19 cellular contexts compared by ENCODE assay signal in the genomic region with DNA sequence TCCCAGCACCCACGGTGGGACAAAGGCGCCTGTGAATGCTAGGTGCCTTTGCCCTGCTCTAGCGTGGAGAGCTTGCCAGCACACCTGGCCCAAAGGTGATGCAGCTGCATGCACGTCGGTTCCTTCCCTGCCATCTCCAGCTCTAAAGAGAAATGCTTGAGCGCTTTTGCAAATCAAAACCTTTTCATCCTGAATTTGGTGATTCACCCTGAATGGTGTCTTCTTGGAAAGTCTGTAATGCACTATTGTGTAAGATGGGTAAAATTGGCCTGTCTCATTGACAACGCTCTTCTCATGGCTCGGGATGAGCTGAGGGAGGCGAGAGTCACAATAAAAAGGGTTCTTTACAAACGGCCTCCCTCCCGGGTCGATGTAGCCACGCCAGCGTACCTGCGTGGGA.
DNase-seq lines count a peak whose midpoint lies in the region; FAIRE-seq and TF ChIP-seq lines count a peak whose summit lies in the region.
"Had no signal": no experiment of that assay in that cellular context is flagged by ENCODE, and none has a peak within 500 bp of the region (broad histone marks: within the 10 kb centered on the region; RNA-seq: fewer than 3 reads in every experiment).

No MANE protein-coding gene starts in this region.

- H3K79me2 ChIP-seq in H9 (ENCODE audit: insufficient read depth, low read length) = no peaks in the 10 kb centered on the region

- H2BK12ac ChIP-seq in H9 (ENCODE audit: insufficient read length, low read depth, low read length) = no peak overlapping the region

- no peaks in the 10 kb centered on the region for H3K27me3 ChIP-seq in H9 (ENCODE audit: insufficient read depth, low read length)
- H3K27me3 ChIP-seq: BE2C had no signal

- no peak overlapping the region for H3K14ac ChIP-seq in H9 (ENCODE audit: insufficient read depth, low read length)

- H3K4me1 ChIP-seq in H9 (ENCODE audit: insufficient read depth, low read length) = peaks cover 9% of the 10 kb centered on the region; the same call in 1 of the 2 replicates
- H3K4me1 ChIP-seq: BE2C had no signal

- no peak overlapping the region for H3T11ph ChIP-seq in H9 (ENCODE audit: low read length)

- H3K23ac ChIP-seq in H9 (ENCODE audit: insufficient read length, low read depth, low read length) = no peak overlapping the region

- no peaks in the 10 kb centered on the region for H3K23me2 ChIP-seq in H9 (ENCODE audit: insufficient read length, low read depth, low read length, poor library complexity, severe bottlenecking)

- H3K18ac ChIP-seq in H9 (ENCODE audit: insufficient read length, low read depth, low read length) = no peak overlapping the region

- WGBS in H9 (ENCODE audit: extremely low coverage, insufficient read length, low lambda C conversion rate) = no CpG with 5 or more reads among the region's 15 CpGs

- DNase-seq in H9 = no peak
- DNase-seq in SK-MEL-5 (ENCODE audit: low read depth, low spot score) = peak; percentile 8
- peak; percentile 59 for DNase-seq in epithelial cell of esophagus (ENCODE audit: low read depth)
- DNase-seq in renal cortical epithelial cell (ENCODE audit: low read depth) = peak; percentile 17
- no peak for DNase-seq in GF-D8 (lab: John Stamatoyannopoulos, UW)
- no peak for DNase-seq in GM19239 (ENCODE audit: insufficient read length, low spot score)
- DNase-seq in CD14-positive monocyte (ENCODE audit: low spot score) = no peak
- DNase-seq: BE2C; CD4-positive, CD25-positive, alpha-beta regulatory T cell; EL; NCI-H1092; NCI-H1436 treated with DMSO at 0.1 percent for 48 hours; NCI-H2029; NCI-H2171; NCI-H524 treated with DMSO at 0.1 percent for 48 hours; NCI-H82; SIG-M5 had no signal

- H3K9me3 ChIP-seq in H9 (ENCODE audit: control insufficient read depth, low read depth, low read length) = peaks cover 5% of the 10 kb centered on the region
- H3K9me3 ChIP-seq: BE2C had no signal

- no peak overlapping the region for H4K5ac ChIP-seq in H9 (ENCODE audit: insufficient read length, low read depth, low read length)

- no peak overlapping the region for H3K4ac ChIP-seq in H9 (ENCODE audit: low read depth, low read length)

- no peak overlapping the region for H2AFZ ChIP-seq in H9 (ENCODE audit: low read length)

- H3K9me3 Mint-ChIP-seq in H9 (peaks cover 10 to 15% of the 10 kb centered on the region in 2 experiments), CD14-positive monocyte (peaks cover 2 to 9% (median 5%) of the 10 kb centered on the region in 7 donors)

- H3K36me3 Mint-ChIP-seq in H9 (ENCODE audit: insufficient read depth in 1 of 3, low read depth in 3 of 3) (peaks cover 7 to 19% (median 8%) of the 10 kb centered on the region in 3 experiments; a peak in 6 of 7 replicates), CD14-positive monocyte (no peaks in the 10 kb centered on the region)
- H3K36me3 Mint-ChIP-seq: CD4-positive, CD25-positive, alpha-beta regulatory T cell had no signal

- in situ Hi-C loops in SK-MEL-5 (cut with HindIII; ENCODE audit: low pct_unique_long_range_greater_than_20kb, low sequenced_read_pairs) = no loop called here

- no peaks in the 10 kb centered on the region for H3K79me1 ChIP-seq in H9 (ENCODE audit: insufficient read depth, low read depth, low read length, poor library complexity, severe bottlenecking)

- no peaks in the 10 kb centered on the region for H4K20me1 ChIP-seq in H9 (ENCODE audit: control insufficient read depth, insufficient read depth, insufficient read length)

- H3K27ac Mint-ChIP-seq in H9 (peak overlapping the region; percentile 24 to 92 (median 80); a peak in 5 of 7 replicates), CD14-positive monocyte (no peak overlapping the region)
- H3K27ac Mint-ChIP-seq: CD4-positive, CD25-positive, alpha-beta regulatory T cell had no signal

- H3K56ac ChIP-seq in H9 (ENCODE audit: insufficient read length, low read depth, low read length) = no peak overlapping the region

- no peak for FAIRE-seq in GM19239 (lab: Jason Lieb, UNC)
- FAIRE-seq: A549, K562 had no signal

- no peak overlapping the region for H3K4me3 Mint-ChIP-seq in H9
- no peak overlapping the region for H3K4me3 Mint-ChIP-seq in CD14-positive monocyte
- H3K4me3 Mint-ChIP-seq: CD4-positive, CD25-positive, alpha-beta regulatory T cell had no signal

- H2AK5ac ChIP-seq in H9 (ENCODE audit: insufficient read length, low read length) = no peak overlapping the region

- H3K27ac ChIP-seq in H9 (ENCODE audit: insufficient read length, low read depth, low read length) = no peak overlapping the region
- H3K27ac ChIP-seq: A549 had no signal

- H4K91ac ChIP-seq in H9 (ENCODE audit: insufficient read length, low read depth, low read length) = no peak overlapping the region

- H2BK120ac ChIP-seq in H9 (ENCODE audit: low read depth, low read length, poor library complexity, severe bottlenecking) = no peak overlapping the region

- H3K4me2 ChIP-seq in H9 (ENCODE audit: insufficient read depth, insufficient read length, low read length) = no peak overlapping the region
- H3K4me2 ChIP-seq: A549 had no signal

- H3K4me1 Mint-ChIP-seq in H9 = peaks cover 36 to 47% of the 10 kb centered on the region in 2 experiments
- no peaks in the 10 kb centered on the region for H3K4me1 Mint-ChIP-seq in CD14-positive monocyte
- H3K4me1 Mint-ChIP-seq: CD4-positive, CD25-positive, alpha-beta regulatory T cell had no signal

- no peak overlapping the region for H3K4me3 ChIP-seq in epithelial cell of esophagus (ENCODE audit: low read length)
- H3K4me3 ChIP-seq: A549, K562 had no signal

- H2BK20ac ChIP-seq in H9 (ENCODE audit: low read depth, low read length, poor library complexity, severe bottlenecking) = no peak overlapping the region

- intact Hi-C loops in CD14-positive monocyte (cut with micrococcal nuclease) = no loop called here

- H2BK15ac ChIP-seq in H9 (ENCODE audit: low read depth, low read length) = no peak overlapping the region

- H3K9ac ChIP-seq in H9 (ENCODE audit: extremely low read depth, insufficient read length, low read length) = no peak overlapping the region

- no peaks in the 10 kb centered on the region for H3K27me3 Mint-ChIP-seq in H9 (ENCODE audit: low read depth)
- peaks cover 0 to 2% (median 2%) of the 10 kb centered on the region in 3 donors for H3K27me3 Mint-ChIP-seq in CD14-positive monocyte (ENCODE audit: low read depth in 3 of 3)
- H3K27me3 Mint-ChIP-seq: CD4-positive, CD25-positive, alpha-beta regulatory T cell had no signal

- H4K8ac ChIP-seq in H9 (replicated peaks; ENCODE audit: insufficient read length, low read depth, low read length) = no peak overlapping the region

- no peak for TF ChIP-seq CTCF in H9 (conservative IDR thresholded peaks at IDR 0.05)
- no peak for TF ChIP-seq CTCF in epithelial cell of esophagus (IDR thresholded peaks at IDR 0.05; ENCODE audit: insufficient read depth, low read depth, low read length, missing control alignments)
- TF ChIP-seq CTCF in CD14-positive monocyte (IDR thresholded peaks at IDR 0.05) = no peak

- no peak overlapping the region for H2BK5ac ChIP-seq in H9 (ENCODE audit: insufficient read length, low read length)

Comparison
In these comparisons a context has a peak if more than half of its experiments do, and no peak if none do; other contexts are left out.
1. DNase-seq: peak in SK-MEL-5 (single experiment), epithelial cell of esophagus (single experiment) and renal cortical epithelial cell (single experiment); none in H9 (single experiment), GF-D8 (single experiment), GM19239 (single experiment) and CD14-positive monocyte (single experiment).
2. H3K27ac Mint-ChIP-seq: peak in H9 (3 of 3); none in CD14-positive monocyte (0 of 7).